Comparison of ENCODE assay signal across 3 cellular contexts in genomic region chr1:168057355-168057754, GRCh38.
TF ChIP-seq lines count a peak whose summit lies in the region.

No MANE protein-coding gene starts in this region.

TF ChIP-seq in HepG2, 621 proteins besides CTCF, POLR2A, EP300 and RAD21:
- TF ChIP-seq ZBTB20 (CRISPR knock-in tag; IDR thresholded peaks at IDR 0.05; ENCODE audit: borderline replicate concordance, low read depth) (no peak), MAFK (conservative IDR thresholded peaks at IDR 0.05 in 1 of 2, IDR thresholded peaks at IDR 0.05 in 1 of 2; ENCODE audit: low read length in 2 of 2) (peak in 1 of 2 experiments; percentile 33; a peak in 2 of 4 replicates), ZNF292 (CRISPR knock-in tag; IDR thresholded peaks at IDR 0.05; ENCODE audit: borderline replicate concordance, low read depth) (no peak), ZNF850 (CRISPR knock-in tag; conservative IDR thresholded peaks at IDR 0.05) (no peak), MAFF (IDR thresholded peaks at IDR 0.05; ENCODE audit: low read depth, low read length) (0 out of 2 replicates have a peak, but pooled peaks have one; percentile 34), ZNF740 (CRISPR knock-in tag; IDR thresholded peaks at IDR 0.05) (no peak), TGIF2 (CRISPR knock-in tag; IDR thresholded peaks at IDR 0.05) (no peak)

TF ChIP-seq in A549, 52 proteins besides CTCF, POLR2A, EP300 and RAD21:
- TF ChIP-seq PHF8 (IDR thresholded peaks at IDR 0.05; ENCODE audit: borderline replicate concordance, low read depth): no peak
- TF ChIP-seq MAFK (IDR thresholded peaks at IDR 0.05; ENCODE audit: partially characterized antibody): peak; percentile 70
- TF ChIP-seq FOSL2 (IDR thresholded peaks at IDR 0.05): no peak
- TF ChIP-seq FOSL2 (CRISPR knock-in tag; IDR thresholded peaks at IDR 0.05): no peak

TF ChIP-seq in K562, 482 proteins besides CTCF, POLR2A, EP300 and RAD21:
- TF ChIP-seq MAFG (tag; conservative IDR thresholded peaks at IDR 0.05) (0 out of 2 replicates have a peak, but pooled peaks have one; percentile 29), TAF7 (tag; IDR thresholded peaks at IDR 0.05) (no peak), HDAC8 (tag; IDR thresholded peaks at IDR 0.05) (no peak), ZNF212 (CRISPR knock-in tag; IDR thresholded peaks at IDR 0.05) (no peak), ZNF316 (IDR thresholded peaks at IDR 0.05) (peak; percentile 89), C11orf30 (IDR thresholded peaks at IDR 0.05; ENCODE audit: low read depth) (peak; percentile 78), E2F4 (CRISPR knock-in tag; IDR thresholded peaks at IDR 0.05; ENCODE audit: low read depth) (no peak), CBX5 (IDR thresholded peaks at IDR 0.05; ENCODE audit: borderline replicate concordance, low read depth) (no peak), ARID3A (IDR thresholded peaks at IDR 0.05; ENCODE audit: borderline replicate concordance, low read depth, low read length) (no peak), ZFP1 (CRISPR knock-in tag; IDR thresholded peaks at IDR 0.05) (no peak), MAFK (IDR thresholded peaks at IDR 0.05; ENCODE audit: low read length) (no peak), VEZF1 (CRISPR knock-in tag; IDR thresholded peaks at IDR 0.05) (no peak), ADNP (tag; IDR thresholded peaks at IDR 0.05) (no peak)
- TF ChIP-seq, protein P1, sequence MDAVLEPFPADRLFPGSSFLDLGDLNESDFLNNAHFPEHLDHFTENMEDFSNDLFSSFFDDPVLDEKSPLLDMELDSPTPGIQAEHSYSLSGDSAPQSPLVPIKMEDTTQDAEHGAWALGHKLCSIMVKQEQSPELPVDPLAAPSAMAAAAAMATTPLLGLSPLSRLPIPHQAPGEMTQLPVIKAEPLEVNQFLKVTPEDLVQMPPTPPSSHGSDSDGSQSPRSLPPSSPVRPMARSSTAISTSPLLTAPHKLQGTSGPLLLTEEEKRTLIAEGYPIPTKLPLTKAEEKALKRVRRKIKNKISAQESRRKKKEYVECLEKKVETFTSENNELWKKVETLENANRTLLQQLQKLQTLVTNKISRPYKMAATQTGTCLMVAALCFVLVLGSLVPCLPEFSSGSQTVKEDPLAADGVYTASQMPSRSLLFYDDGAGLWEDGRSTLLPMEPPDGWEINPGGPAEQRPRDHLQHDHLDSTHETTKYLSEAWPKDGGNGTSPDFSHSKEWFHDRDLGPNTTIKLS (IDR thresholded peaks at IDR 0.05; ENCODE audit: borderline replicate concordance, low read depth): no peak
- TF ChIP-seq, protein P2, sequence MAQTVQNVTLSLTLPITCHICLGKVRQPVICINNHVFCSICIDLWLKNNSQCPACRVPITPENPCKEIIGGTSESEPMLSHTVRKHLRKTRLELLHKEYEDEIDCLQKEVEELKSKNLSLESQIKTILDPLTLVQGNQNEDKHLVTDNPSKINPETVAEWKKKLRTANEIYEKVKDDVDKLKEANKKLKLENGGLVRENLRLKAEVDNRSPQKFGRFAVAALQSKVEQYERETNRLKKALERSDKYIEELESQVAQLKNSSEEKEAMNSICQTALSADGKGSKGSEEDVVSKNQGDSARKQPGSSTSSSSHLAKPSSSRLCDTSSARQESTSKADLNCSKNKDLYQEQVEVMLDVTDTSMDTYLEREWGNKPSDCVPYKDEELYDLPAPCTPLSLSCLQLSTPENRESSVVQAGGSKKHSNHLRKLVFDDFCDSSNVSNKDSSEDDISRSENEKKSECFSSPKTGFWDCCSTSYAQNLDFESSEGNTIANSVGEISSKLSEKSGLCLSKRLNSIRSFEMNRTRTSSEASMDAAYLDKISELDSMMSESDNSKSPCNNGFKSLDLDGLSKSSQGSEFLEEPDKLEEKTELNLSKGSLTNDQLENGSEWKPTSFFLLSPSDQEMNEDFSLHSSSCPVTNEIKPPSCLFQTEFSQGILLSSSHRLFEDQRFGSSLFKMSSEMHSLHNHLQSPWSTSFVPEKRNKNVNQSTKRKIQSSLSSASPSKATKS (CRISPR knock-in tag; IDR thresholded peaks at IDR 0.05): no peak
